In genomic region chr3:156307704-156308103, GRCh38 we compare ENCODE assay signal across 9 cellular contexts.
DNase-seq lines count a peak whose midpoint lies in the region; TF ChIP-seq lines count a peak whose summit lies in the region.
"Had no signal": no experiment of that assay in that cellular context is flagged by ENCODE, and none has a peak within 500 bp of the region (broad histone marks: within the 10 kb centered on the region; RNA-seq: fewer than 3 reads in every experiment).

No MANE protein-coding gene starts in this region.

- no peak for TF ChIP-seq CTCF in ovary (IDR thresholded peaks at IDR 0.05)

- peak; percentile 59 for DNase-seq in AG20443 (ENCODE audit: low spot score)
- peak; percentile 5 for DNase-seq in T1000 (lab: John Stamatoyannopoulos, UW)
- DNase-seq in fibroblast of the conjunctiva (ENCODE audit: low read depth), result peak; percentile 34
- DNase-seq in ovary, result peak; percentile 48 to 75 (median 59)
- no peak for DNase-seq in NCI-H748 treated with DMSO at 0.1 percent for 48 hours (lab: John Stamatoyannopoulos, UW)
- no peak for DNase-seq in NK-92 treated with Interleukin-12 subunit alpha and Interleukin-12 subunit beta, amount 100 ng/mL, for 24 hours (lab: John Stamatoyannopoulos, UW)
- no peak for DNase-seq in NCI-H1417 treated with DMSO at 0.1 percent for 48 hours (lab: John Stamatoyannopoulos, UW)
- DNase-seq in NCI-H526 (lab: John Stamatoyannopoulos, UW), result no peak

- TF ChIP-seq EP300 in ovary (IDR thresholded peaks at IDR 0.05), result no peak

- peaks cover 1% of the 10 kb centered on the region for H3K4me1 ChIP-seq in ovary (ENCODE audit: insufficient read depth)
- H3K4me1 ChIP-seq: BLaER1 had no signal

- 3 to 7% (median 6%) methylated on average over 4 of the region's 4 CpGs for WGBS in ovary, 3 donors

- no peaks in the 10 kb centered on the region for H3K9me3 ChIP-seq in ovary
- H3K9me3 ChIP-seq: BLaER1 had no signal

- no peak for TF ChIP-seq POLR2A in ovary (IDR thresholded peaks at IDR 0.05)

- intact Hi-C loops in ovary (cut with DNase I), result no loop called here

- no peak overlapping the region for H3K27ac ChIP-seq in ovary
- H3K27ac ChIP-seq: BLaER1 had no signal

- no peaks in the 10 kb centered on the region for H3K36me3 ChIP-seq in ovary
- H3K36me3 ChIP-seq: BLaER1 had no signal

- H3K27me3 ChIP-seq in ovary, result no peaks in the 10 kb centered on the region
- H3K27me3 ChIP-seq: BLaER1 had no signal

- H3K4me3 ChIP-seq in ovary, result no peak overlapping the region
- H3K4me3 ChIP-seq: BLaER1 had no signal

Comparison
In these comparisons a context has a peak if more than half of its experiments do, and no peak if none do; other contexts are left out.
1. DNase-seq: peak in AG20443 (single experiment), T1000 (single experiment), fibroblast of the conjunctiva (single experiment) and ovary (5 of 5); none in NCI-H748 treated with DMSO at 0.1 percent for 48 hours (single experiment), NK-92 treated with Interleukin-12 subunit alpha and Interleukin-12 subunit beta, amount 100 ng/mL, for 24 hours (single experiment), NCI-H1417 treated with DMSO at 0.1 percent for 48 hours (single experiment) and NCI-H526 (0 of 2).